In the genomic region with DNA sequence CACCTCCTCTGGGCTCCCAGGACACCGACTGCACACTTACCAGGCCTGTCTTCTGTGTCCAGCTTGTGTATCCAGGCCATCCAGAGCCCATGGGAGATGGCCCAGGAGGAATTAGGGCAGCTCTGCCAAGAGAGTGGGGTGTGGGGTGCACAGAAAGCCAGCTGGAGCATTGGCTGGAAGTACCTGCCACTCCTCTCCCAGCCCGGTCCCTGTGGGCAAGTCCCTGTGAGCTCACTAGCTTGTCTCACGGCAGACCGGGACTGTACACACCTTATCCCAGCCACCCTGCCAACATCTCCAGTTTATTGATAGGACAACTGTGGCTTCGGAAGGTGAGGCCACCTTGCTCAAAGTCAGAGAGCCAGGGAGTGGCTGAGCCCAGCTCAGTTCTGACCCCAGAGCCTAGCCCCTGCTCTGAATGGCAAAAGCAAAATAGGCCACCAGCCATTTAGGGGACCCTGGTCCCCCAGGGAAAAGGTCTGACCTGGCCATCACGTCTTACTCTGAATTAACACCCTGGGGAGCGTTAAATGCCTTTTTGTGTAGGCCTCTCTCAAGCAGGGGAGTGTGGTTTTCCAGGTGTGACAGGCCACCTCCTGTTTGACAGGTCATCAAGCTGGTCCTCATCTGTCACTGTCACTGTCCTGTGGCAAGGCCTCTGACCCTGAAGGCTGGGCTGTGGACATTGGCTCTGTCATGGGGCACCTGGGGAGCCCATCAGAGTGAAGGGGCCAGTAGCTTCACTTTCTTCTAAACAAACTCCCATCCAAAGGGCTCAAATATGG, we compare ENCODE assay signal across 10 cellular contexts. TPM values are rescaled to one million over a fixed set of nuclear protein-coding genes. Genes with fewer than 3 reads are reported as not detected.
DNase-seq lines count a peak whose midpoint lies in the region; ATAC-seq and TF ChIP-seq lines count a peak whose summit lies in the region.
"Had no signal": no experiment of that assay in that cellular context is flagged by ENCODE, and none has a peak within 500 bp of the region (broad histone marks: within the 10 kb centered on the region; RNA-seq: fewer than 3 reads in every experiment).

No MANE protein-coding gene starts in this region.

- intact Hi-C loops in spleen (cut with DNase I; ENCODE audit: low total_unique reads): no loop called here
- intact Hi-C loops in activated CD8-positive, alpha-beta T cell treated with anti-CD3 and anti-CD28 coated beads for 36 hours (cut with micrococcal nuclease): no loop called here

- H3K27ac Mint-ChIP-seq in activated CD8-positive, alpha-beta T cell treated with anti-CD3 and anti-CD28 coated beads for 36 hours: no peak overlapping the region
- H3K27ac Mint-ChIP-seq: activated T-cell treated with anti-CD3 and anti-CD28 coated beads, Interleukin-2, amount 50 U/mL, for 24 hours had no signal

- POLR2A ChIA-PET in activated CD8-positive, alpha-beta T cell treated with anti-CD3 and anti-CD28 coated beads for 36 hours (lab: Charles Lee): interaction anchor here (0.5 to 1.1 kb wide), 3 partner anchors 20 to 98 kb away, joined by 3 read pairs; no protein-coding TSS in a partner anchor

- H3K4me1 ChIP-seq in spleen: peaks cover 10 to 81% (median 52%) of the 10 kb centered on the region in 6 donors

- 69 to 81% (median 73%) methylated on average over 3 to 7 of the region's 7 CpGs for WGBS in spleen, 5 donors

- peak; percentile 87 for ATAC-seq in left lobe of liver
- ATAC-seq in activated CD8-positive, alpha-beta T cell treated with anti-CD3 and anti-CD28 coated beads for 36 hours: no peak

- H3K27me3 Mint-ChIP-seq in activated CD8-positive, alpha-beta T cell treated with anti-CD3 and anti-CD28 coated beads for 36 hours: no peaks in the 10 kb centered on the region
- H3K27me3 Mint-ChIP-seq: activated T-cell treated with anti-CD3 and anti-CD28 coated beads, Interleukin-2, amount 50 U/mL, for 24 hours had no signal

- CTCF ChIA-PET in activated CD8-positive, alpha-beta T cell treated with anti-CD3 and anti-CD28 coated beads for 36 hours (lab: Charles Lee): no interaction called here

- no peaks in the 10 kb centered on the region for H3K9me3 Mint-ChIP-seq in activated CD8-positive, alpha-beta T cell treated with anti-CD3 and anti-CD28 coated beads for 36 hours
- H3K9me3 Mint-ChIP-seq: activated T-cell treated with anti-CD3 and anti-CD28 coated beads, Interleukin-2, amount 50 U/mL, for 24 hours had no signal

- no peaks in the 10 kb centered on the region for H3K36me3 Mint-ChIP-seq in activated CD8-positive, alpha-beta T cell treated with anti-CD3 and anti-CD28 coated beads for 36 hours (ENCODE audit: low read depth)

- H3K36me3 ChIP-seq in H7 (replicated peaks; ENCODE audit: control insufficient read depth, insufficient read depth, low read length) (no peaks in the 10 kb centered on the region), spleen (peaks cover 0 to 10% (median 0%) of the 10 kb centered on the region in 6 donors)

- TF ChIP-seq CTCF in choroid plexus epithelial cell (conservative IDR thresholded peaks at IDR 0.05; ENCODE audit: low read depth, low read length) (no peak), spleen (IDR thresholded peaks at IDR 0.05 in 8 of 11, conservative IDR thresholded peaks at IDR 0.05 in 3 of 11) (no peak)
- TF ChIP-seq CTCF in activated CD8-positive, alpha-beta T cell treated with anti-CD3 and anti-CD28 coated beads for 36 hours (IDR thresholded peaks at IDR 0.05): no peak

- H3K9me3 ChIP-seq in spleen: no peaks in the 10 kb centered on the region

- peak; percentile 23 for DNase-seq in H7
- DNase-seq in choroid plexus epithelial cell (ENCODE audit: low read depth): peak; percentile 9
- peak; percentile 93 for DNase-seq in left lobe of liver (ENCODE audit: low spot score)
- DNase-seq in spleen: no peak
- no peak for DNase-seq in SHP77 (lab: John Stamatoyannopoulos, UW)
- no peak for DNase-seq in activated CD8-positive, alpha-beta T cell treated with anti-CD3 and anti-CD28 coated beads for 36 hours
- DNase-seq in effector CD4-positive, alpha-beta T cell: no peak
- no peak for DNase-seq in ecto neural progenitor cell (ENCODE audit: low spot score)
- DNase-seq: activated T-cell treated with anti-CD3 and anti-CD28 coated beads, Interleukin-2, amount 50 U/mL, for 24 hours; NCI-H187 had no signal

- no peak for TF ChIP-seq POLR2A in spleen (IDR thresholded peaks at IDR 0.05)

- no peaks in the 10 kb centered on the region for H3K4me1 Mint-ChIP-seq in activated CD8-positive, alpha-beta T cell treated with anti-CD3 and anti-CD28 coated beads for 36 hours (ENCODE audit: low read depth)

- no peak overlapping the region for H3K4me3 Mint-ChIP-seq in activated CD8-positive, alpha-beta T cell treated with anti-CD3 and anti-CD28 coated beads for 36 hours
- H3K4me3 Mint-ChIP-seq: activated T-cell treated with anti-CD3 and anti-CD28 coated beads, Interleukin-2, amount 50 U/mL, for 24 hours had no signal

- H3K27me3 ChIP-seq in H7 (ENCODE audit: control insufficient read depth, insufficient read depth, low read length) (no peaks in the 10 kb centered on the region), spleen (replicated peaks in 1 of 7) (no peaks in the 10 kb centered on the region)

- H3K27ac ChIP-seq in spleen: peak overlapping the region; percentile 27 to 84 (median 55)

- no peak overlapping the region for H3K4me3 ChIP-seq in H7 (ENCODE audit: insufficient read depth, low read depth, low read length)
- no peak overlapping the region for H3K4me3 ChIP-seq in choroid plexus epithelial cell (ENCODE audit: low read depth, low read length)
- H3K4me3 ChIP-seq in spleen: no peak overlapping the region

RNA-seq across cellular contexts. Expression of a gene that starts 15.1 kb away (rescaled TPM):
- total RNA-seq in H7 (2014; rRNA removed; shearing (Covaris generic)): 108 and 170 TPM in 2 replicates
- total RNA-seq in left lobe of liver (65.5 TPM), spleen (10 to 100 TPM; 32.8 to 60.4 (median 52.0) TPM)
- polyA plus RNA-seq in spleen: 100 to 1,000 TPM; 130 to 174 (median 149) TPM
- 100 to 1,000 TPM in 1 of 2 experiments, 10 to 100 TPM in 1; 92.4 to 105 TPM for total RNA-seq in activated CD8-positive, alpha-beta T cell treated with anti-CD3 and anti-CD28 coated beads for 36 hours

RNA-seq across cellular contexts. Expression of a gene that starts 15.4 kb away (rescaled TPM):
- total RNA-seq in H7 (2014; rRNA removed; shearing (Covaris generic)): 35.6 and 38.5 TPM in 2 replicates
- 11.1 TPM for total RNA-seq in left lobe of liver
- total RNA-seq in spleen: 10 to 100 TPM; 15.1 to 26.8 (median 18.7) TPM
- polyA plus RNA-seq in spleen: 10 to 100 TPM; 20.7 to 27.0 (median 23.4) TPM
- total RNA-seq in activated CD8-positive, alpha-beta T cell treated with anti-CD3 and anti-CD28 coated beads for 36 hours: 10 to 100 TPM; 18.5 to 18.7 TPM

RNA-seq across cellular contexts. Expression of a gene that starts 55.8 kb away (rescaled TPM):
- 26.7 and 27.2 TPM in 2 replicates for total RNA-seq in H7 (2014; rRNA removed; shearing (Covaris generic))
- total RNA-seq in left lobe of liver (46.9 TPM), spleen (10 to 100 TPM; 53.6 to 89.0 (median 68.6) TPM)
- polyA plus RNA-seq in spleen: 10 to 100 TPM; 34.1 to 47.3 (median 43.0) TPM
- total RNA-seq in activated CD8-positive, alpha-beta T cell treated with anti-CD3 and anti-CD28 coated beads for 36 hours: 10 to 100 TPM; 55.3 to 58.5 TPM

Comparison
In these comparisons a context has a peak if more than half of its experiments do, and no peak if none do; other contexts are left out.
1. DNase-seq: peak in H7 (single experiment), choroid plexus epithelial cell (single experiment) and left lobe of liver (single experiment); none in spleen (single experiment), SHP77 (0 of 2), activated CD8-positive, alpha-beta T cell treated with anti-CD3 and anti-CD28 coated beads for 36 hours (single experiment), effector CD4-positive, alpha-beta T cell (single experiment) and ecto neural progenitor cell (single experiment).